Comparison of ENCODE assay signal across 27 cellular contexts in the genomic region with DNA sequence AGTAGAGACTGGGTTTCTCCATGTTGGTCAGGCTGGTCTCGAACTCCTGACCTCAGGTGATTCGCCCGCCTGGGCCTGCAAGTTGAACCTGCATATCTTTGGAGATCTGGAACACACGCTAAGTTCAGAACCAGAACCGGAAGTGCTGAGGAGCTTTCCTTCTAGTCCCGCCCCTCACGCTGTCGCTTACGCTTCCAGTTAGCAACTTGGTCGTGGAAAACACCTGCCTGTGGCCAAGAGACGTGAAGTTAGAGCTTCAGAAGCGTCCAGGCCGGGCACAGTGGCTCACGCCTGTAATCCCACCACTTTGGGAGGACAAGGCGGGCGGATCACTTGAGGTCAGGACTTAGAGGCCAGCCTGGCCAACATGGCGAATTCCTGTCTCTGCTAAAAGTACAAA. TPM values are rescaled to one million over a fixed set of nuclear protein-coding genes. Genes with fewer than 3 reads are reported as not detected.
"Had no signal": no experiment of that assay in that cellular context is flagged by ENCODE, and none has a peak within 500 bp of the region (broad histone marks: within the 10 kb centered on the region; RNA-seq: fewer than 3 reads in every experiment).

No MANE protein-coding gene starts in this region.

- H3K27me3 ChIP-seq: colonic mucosa, dorsolateral prefrontal cortex, esophagus muscularis mucosa, esophagus squamous epithelium, foreskin keratinocyte, gastrocnemius medialis, gastroesophageal sphincter, heart left ventricle had no signal

- H3K36me3 ChIP-seq: colonic mucosa, esophagus muscularis mucosa, esophagus squamous epithelium, gastrocnemius medialis, gastroesophageal sphincter, heart left ventricle had no signal

- H3K4me1 ChIP-seq: colonic mucosa, foreskin keratinocyte had no signal

- H3K9me3 Mint-ChIP-seq: dendritic cell treated with granulocyte-macrophage colony-stimulating factor and Interleukin-4, amounts not matched to agents 40 ng/mL and 50 ng/mL, for 4 days; effector memory CD8-positive, alpha-beta T cell had no signal

- H3K9me3 ChIP-seq: colonic mucosa, esophagus muscularis mucosa, gastrocnemius medialis, gastroesophageal sphincter, heart left ventricle had no signal

- H3K4me3 Mint-ChIP-seq: dendritic cell treated with granulocyte-macrophage colony-stimulating factor and Interleukin-4, amounts not matched to agents 40 ng/mL and 50 ng/mL, for 4 days; effector memory CD8-positive, alpha-beta T cell; endodermal cell had no signal

- H3K27ac ChIP-seq: colonic mucosa, coronary artery, dorsolateral prefrontal cortex, epithelial cell of prostate, esophagus muscularis mucosa, esophagus squamous epithelium, foreskin keratinocyte, gastrocnemius medialis, gastroesophageal sphincter, heart left ventricle had no signal

- DNase-seq: colonic mucosa; cortex of kidney; dermis blood vessel endothelial cell; dorsolateral prefrontal cortex; effector CD4-positive, alpha-beta T cell; effector CD8-positive, alpha-beta T cell; effector memory CD4-positive, alpha-beta T cell; effector memory CD8-positive, alpha-beta T cell; endodermal cell; erythroblast; esophagus squamous epithelium; foreskin fibroblast; foreskin keratinocyte; foreskin melanocyte; gastrocnemius medialis; glutamatergic neuron; head of caudate nucleus; heart left ventricle had no signal

- H3K27me3 Mint-ChIP-seq: dendritic cell treated with granulocyte-macrophage colony-stimulating factor and Interleukin-4, amounts not matched to agents 40 ng/mL and 50 ng/mL, for 4 days had no signal

- H3K4me1 Mint-ChIP-seq: endodermal cell had no signal

- H3K27ac Mint-ChIP-seq: dendritic cell treated with granulocyte-macrophage colony-stimulating factor and Interleukin-4, amounts not matched to agents 40 ng/mL and 50 ng/mL, for 4 days; effector memory CD8-positive, alpha-beta T cell; endodermal cell had no signal

- H3K4me3 ChIP-seq: colonic mucosa, coronary artery, dorsolateral prefrontal cortex, esophagus muscularis mucosa, esophagus squamous epithelium, gastrocnemius medialis, gastroesophageal sphincter, heart left ventricle had no signal

RNA-seq across cellular contexts. Expression of a gene that starts 18.6 kb away (rescaled TPM):
- total RNA-seq: chondrocyte, dermis microvascular lymphatic vessel endothelial cell, endodermal cell, endothelial cell of umbilical vein, foreskin keratinocyte, glomerular endothelial cell had no signal
- polyA plus RNA-seq: foreskin keratinocyte, heart left ventricle had no signal
